In genomic region chr9:6876195-6876594, GRCh38 we compare ENCODE assay signal across 20 cellular contexts.
"Had no signal": no experiment of that assay in that cellular context is flagged by ENCODE, and none has a peak within 500 bp of the region (broad histone marks: within the 10 kb centered on the region; RNA-seq: fewer than 3 reads in every experiment).

No MANE protein-coding gene starts in this region.

- ATAC-seq: heart left ventricle, left colon, lower lobe of right lung, T-helper 17 cell, upper lobe of right lung had no signal

- H3K27me3 Mint-ChIP-seq: T-helper 17 cell had no signal

- H3K36me3 Mint-ChIP-seq: mesothelial cell of epicardium had no signal

- H3K27ac ChIP-seq: coronary artery, heart left ventricle, lower lobe of right lung, prostate gland, sigmoid colon, spleen, stomach, testis, upper lobe of right lung, WERI-Rb-1 had no signal

- H3K4me3 Mint-ChIP-seq: activated naive CD4-positive, alpha-beta T cell treated with anti-CD3 and anti-CD28 coated beads for 36 hours; activated T-helper 1 cell treated with anti-CD3 and anti-CD28 coated beads, Interleukin-12 subunit alpha, Interleukin-12 subunit beta, Interleukin-2, Interleukin-4 antibody, amounts not matched to agents 30 ng/mL and 10 ng/mL and 1 ng/mL, durations not matched to agents 14 hours and 24 hours and 36 hours; mesothelial cell of epicardium; nephron progenitor cell; T-helper 17 cell had no signal

- H3K36me3 ChIP-seq: heart left ventricle, lower lobe of right lung, prostate gland, stomach, WERI-Rb-1 had no signal

- H3K9me3 ChIP-seq: heart left ventricle, lower lobe of right lung, prostate gland, sigmoid colon, spleen, stomach, testis, upper lobe of right lung had no signal

- H3K27me3 ChIP-seq: heart left ventricle, sigmoid colon, spleen, stomach, testis, upper lobe of right lung had no signal

- DNase-seq: activated CD4-positive, alpha-beta T cell treated with anti-CD3 and anti-CD28 coated beads for 4 hours; activated CD8-positive, alpha-beta memory T cell treated with anti-CD3 and anti-CD28 coated beads, Interleukin-2, amount 50 U/mL, for 48 hours; activated naive CD4-positive, alpha-beta T cell treated with anti-CD3 and anti-CD28 coated beads for 36 hours; central memory CD4-positive, alpha-beta T cell; foreskin melanocyte; heart left ventricle; left colon; lower lobe of right lung; nephron progenitor cell; sigmoid colon; spleen; stomach; T-helper 17 cell; testis; upper lobe of right lung; WERI-Rb-1 had no signal

- H3K4me3 ChIP-seq: coronary artery, heart left ventricle, lower lobe of right lung, prostate gland, sigmoid colon, spleen, stomach, testis, upper lobe of right lung had no signal

- H3K27ac Mint-ChIP-seq: activated naive CD4-positive, alpha-beta T cell treated with anti-CD3 and anti-CD28 coated beads for 36 hours; activated T-helper 1 cell treated with anti-CD3 and anti-CD28 coated beads, Interleukin-12 subunit alpha, Interleukin-12 subunit beta, Interleukin-2, Interleukin-4 antibody, amounts not matched to agents 30 ng/mL and 10 ng/mL and 1 ng/mL, durations not matched to agents 14 hours and 24 hours and 36 hours; mesothelial cell of epicardium; nephron progenitor cell; T-helper 17 cell had no signal

- H3K4me1 ChIP-seq: lower lobe of right lung, prostate gland, testis, upper lobe of right lung had no signal

- H3K9me3 Mint-ChIP-seq: activated naive CD4-positive, alpha-beta T cell treated with anti-CD3 and anti-CD28 coated beads for 36 hours; nephron progenitor cell had no signal
